In genomic region chr6:7243188-7243942, GRCh38 we compare ENCODE assay signal across 8 cellular contexts.
A peak's percentile ranks its signal among the peaks of the same experiment; 100 is the strongest.
DNase-seq lines count a peak whose midpoint lies in the region; ATAC-seq, FAIRE-seq and TF ChIP-seq lines count a peak whose summit lies in the region.

No MANE protein-coding gene starts in this region.

- H3K9me3 ChIP-seq in keratinocyte (ENCODE audit: control insufficient read depth, low read depth, low read length) = no peaks in the 10 kb centered on the region

- H3K9me1 ChIP-seq in keratinocyte (ENCODE audit: control insufficient read depth, extremely low read depth, insufficient read depth, low read length) = no peaks in the 10 kb centered on the region

- no peaks in the 10 kb centered on the region for H3K27me3 ChIP-seq in keratinocyte (ENCODE audit: control insufficient read depth, extremely low read depth, insufficient read depth, low read length)

- no peak overlapping the region for H3K4me3 ChIP-seq in AG10803 (ENCODE audit: low read length)
- H3K4me3 ChIP-seq in cardiac fibroblast (replicated peaks in 1 of 2; ENCODE audit: low read depth in 2 of 2, low read length in 2 of 2) = no peak overlapping the region
- H3K4me3 ChIP-seq in keratinocyte (ENCODE audit: control insufficient read depth in 2 of 3, extremely low read depth in 1 of 3, insufficient read depth in 2 of 3, low read depth in 1 of 3, low read length in 3 of 3) = no peak overlapping the region

- peak; percentile 51 for FAIRE-seq in keratinocyte (lab: Jason Lieb, UNC)

- no peaks in the 10 kb centered on the region for H4K20me1 ChIP-seq in keratinocyte (ENCODE audit: control insufficient read depth, extremely low read depth, insufficient read depth, low read length)

- no peaks in the 10 kb centered on the region for H3K4me1 ChIP-seq in keratinocyte (ENCODE audit: control insufficient read depth, extremely low read depth, insufficient read depth, low read length)

- no peak overlapping the region for H3K4me2 ChIP-seq in keratinocyte (ENCODE audit: control insufficient read depth, extremely low read depth, insufficient read depth, low read depth, low read length)

- H3K27ac ChIP-seq in keratinocyte (ENCODE audit: control insufficient read depth, insufficient read depth, low read length) = no peak overlapping the region

- DNase-seq in AG10803 (ENCODE audit: low read depth) (peak; percentile 58), GM13976 (ENCODE audit: low spot score) (peak; percentile 77), NAMALWA (ENCODE audit: low spot score) (peak; percentile 84), SKM-1 treated with dmso at 0.1 percent for 144 hours (lab: John Stamatoyannopoulos, UW; ENCODE audit: unreplicated experiment) (peak; percentile 78), cardiac fibroblast (ENCODE audit: low read depth in 2 of 2) (peak; percentile 73 to 74), keratinocyte (ENCODE audit: low read depth, low spot score) (no peak)
- peak in 2 of 3 experiments; percentile 29 to 41 for DNase-seq in stimulated activated CD4-positive, alpha-beta T cell treated with anti-CD3 and anti-CD28 coated beads, TNF-alpha, amount 100 ng/mL, for 24 hours (ENCODE audit: low read depth in 3 of 3)

- TF ChIP-seq CTCF in AG10803 (conservative IDR thresholded peaks at IDR 0.05; ENCODE audit: low read length) (peak; percentile 95), GM13976 (IDR thresholded peaks at IDR 0.05; ENCODE audit: borderline replicate concordance, control extremely low read depth, extremely low read depth, insufficient read depth, missing control alignments) (peak; percentile 86), cardiac fibroblast (IDR thresholded peaks at IDR 0.05; ENCODE audit: low read depth, low read length) (peak; percentile 91), keratinocyte (optimal IDR thresholded peaks at IDR 0.05 in 1 of 3, IDR thresholded peaks at IDR 0.05 in 1 of 3, conservative IDR thresholded peaks at IDR 0.05 in 1 of 3; ENCODE audit: extremely low read depth in 1 of 3, insufficient read depth in 2 of 3, low read length in 3 of 3) (peak; percentile 74 to 90 (median 84))

- in situ Hi-C loops in GM13976 (cut with MboI; ENCODE audit: low sequenced_read_pairs, unreplicated experiment) = loop anchor here (25.0 kb wide), 1 partner anchor 556 kb away; no protein-coding TSS in a partner anchor

- no peak for ATAC-seq in HG02884 (IDR thresholded peaks at IDR 0.05; ENCODE audit: unreplicated experiment)

- peaks cover 28 to 30% of the 10 kb centered on the region in 2 experiments for H3K36me3 ChIP-seq in keratinocyte (ENCODE audit: control insufficient read depth in 2 of 2, extremely low read depth in 1 of 2, insufficient read depth in 2 of 2, low read length in 2 of 2)

- H2AFZ ChIP-seq in keratinocyte (ENCODE audit: control insufficient read depth, low read length) = no peak overlapping the region

- dilution Hi-C loops in keratinocyte (cut with MboI; ENCODE audit: extremely low pct_ligation_motif_present, low sequenced_read_pairs) = no loop called here

- H3K9ac ChIP-seq in keratinocyte (ENCODE audit: control insufficient read depth, extremely low read depth, insufficient read depth, low read length) = no peak overlapping the region

- H3K79me2 ChIP-seq in keratinocyte (ENCODE audit: control insufficient read depth, insufficient read depth, low read length) = peaks cover 13% of the 10 kb centered on the region
